In genomic region chr12:3033538-3033865, GRCh38 we compare ENCODE assay signal across 16 cellular contexts. TPM values are rescaled to one million over a fixed set of nuclear protein-coding genes. Genes with fewer than 3 reads are reported as not detected.
DNase-seq lines count a peak whose midpoint lies in the region; ATAC-seq, FAIRE-seq and TF ChIP-seq lines count a peak whose summit lies in the region.
"Had no signal": no experiment of that assay in that cellular context is flagged by ENCODE, and none has a peak within 500 bp of the region (broad histone marks: within the 10 kb centered on the region; RNA-seq: fewer than 3 reads in every experiment).

No MANE protein-coding gene starts in this region.

- no peak overlapping the region for H3K4me2 ChIP-seq in H9 (ENCODE audit: insufficient read depth, insufficient read length, low read length)
- H3K4me2 ChIP-seq in HepG2 (ENCODE audit: low read depth, low read length) = no peak overlapping the region

- CTCF ChIA-PET in HepG2 (lab: Yijun Ruan, JAX; ENCODE audit: low intra/inter-chr PET ratio, low total read pairs) = interaction anchor here (2.6 kb wide), 1 partner anchor 148 kb away, joined by 9 read pairs; no protein-coding TSS in a partner anchor

- TF ChIP-seq EP300 in HepG2 (IDR thresholded peaks at IDR 0.05; ENCODE audit: low read depth in 2 of 2, low read length in 2 of 2) (no peak), HepG2 (CRISPR knock-in tag; IDR thresholded peaks at IDR 0.05; ENCODE audit: borderline replicate concordance) (no peak)

- WGBS in H9 (ENCODE audit: extremely low coverage, insufficient read length, low lambda C conversion rate) = no CpG with 5 or more reads among the region's 8 CpGs
- whole genome bisulfite sequencing in HepG2 (ENCODE audit: low lambda C conversion rate) = 98% methylated on average over 8 of the region's 8 CpGs

- DNase-seq in H9 = no peak
- peak; percentile 98 to 99 for DNase-seq in SJCRH30
- DNase-seq in HepG2 (ENCODE audit: low spot score) = no peak
- DNase-seq in skeletal muscle cell (ENCODE audit: low read depth) = peak; percentile 49
- no peak for DNase-seq in NCI-H146 (lab: John Stamatoyannopoulos, UW)
- DNase-seq in head of caudate nucleus = no peak
- no peak for DNase-seq in KG1 (lab: John Stamatoyannopoulos, UW)
- DNase-seq: NCI-H2081 treated with DMSO at 0.1 percent for 48 hours; stimulated activated naive CD4-positive, alpha-beta T cell treated with Interleukin-2 at 50 U/mL for 16 hours; T-helper 17 cell had no signal

- no peak overlapping the region for H3K23ac ChIP-seq in H9 (ENCODE audit: insufficient read length, low read depth, low read length)

- H3K4ac ChIP-seq in H9 (ENCODE audit: low read depth, low read length) = no peak overlapping the region

- no peak overlapping the region for H4K8ac ChIP-seq in H9 (replicated peaks; ENCODE audit: insufficient read length, low read depth, low read length)

- H3K14ac ChIP-seq in H9 (ENCODE audit: insufficient read depth, low read length) = no peak overlapping the region

- no peaks in the 10 kb centered on the region; the same call in 1 of the 2 replicates for H3K27me3 Mint-ChIP-seq in H9 (ENCODE audit: low read depth)
- H3K27me3 Mint-ChIP-seq: activated CD4-positive, alpha-beta T cell treated with anti-CD3 and anti-CD28 coated beads, Interleukin-2, amount 10 ng/mL, durations not matched to agents 24 days and 14 days had no signal

- BruUV-seq in HepG2 (replicated peaks; lab: Mats Ljungman, UMichigan) = no TSS peak

- peaks cover 12 to 21% of the 10 kb centered on the region in 2 experiments for H3K4me1 Mint-ChIP-seq in H9
- H3K4me1 Mint-ChIP-seq: activated CD4-positive, alpha-beta T cell treated with anti-CD3 and anti-CD28 coated beads, Interleukin-2, amount 10 ng/mL, durations not matched to agents 24 days and 14 days; T-helper 17 cell had no signal

- no peak overlapping the region for H2BK12ac ChIP-seq in H9 (ENCODE audit: insufficient read length, low read depth, low read length)

- no peak overlapping the region for H2BK20ac ChIP-seq in H9 (ENCODE audit: low read depth, low read length, poor library complexity, severe bottlenecking)

- H3K23me2 ChIP-seq in H9 (ENCODE audit: insufficient read length, low read depth, low read length, poor library complexity, severe bottlenecking) = no peaks in the 10 kb centered on the region

- ATAC-seq in HepG2 = no peak

- H3K36me3 ChIP-seq in SJCRH30 (peaks cover 20% of the 10 kb centered on the region; the same call in 1 of the 2 replicates), HepG2 (replicated peaks in 1 of 2; ENCODE audit: control insufficient read depth in 1 of 2, insufficient read depth in 2 of 2, low read length in 2 of 2) (peaks cover 35 to 64% of the 10 kb centered on the region in 2 experiments)

- H3K27ac Mint-ChIP-seq in H9 = peak overlapping the region; percentile 62 to 71 (median 64); a peak in 5 of 7 replicates
- H3K27ac Mint-ChIP-seq: activated CD4-positive, alpha-beta T cell treated with anti-CD3 and anti-CD28 coated beads, Interleukin-2, amount 10 ng/mL, durations not matched to agents 24 days and 14 days; T-helper 17 cell had no signal

- intact Hi-C loops in HepG2 (cut with micrococcal nuclease; ENCODE audit: unreplicated experiment) (loop anchor here (5.0 kb wide), 1 partner anchor 71 kb away; no protein-coding TSS in a partner anchor), head of caudate nucleus (cut with DNase I) (loop anchor here (10.0 kb wide), 2 partner anchors 149 to 179 kb away; partner anchors contain the start of gene TEX52)

- H3K4me3 Mint-ChIP-seq in H9 = no peak overlapping the region
- H3K4me3 Mint-ChIP-seq: activated CD4-positive, alpha-beta T cell treated with anti-CD3 and anti-CD28 coated beads, Interleukin-2, amount 10 ng/mL, durations not matched to agents 24 days and 14 days; T-helper 17 cell had no signal

- H3T11ph ChIP-seq in H9 (ENCODE audit: low read length) = no peak overlapping the region

- no peak overlapping the region for H4K5ac ChIP-seq in H9 (ENCODE audit: insufficient read length, low read depth, low read length)

- H4K20me1 ChIP-seq in H9 (ENCODE audit: control insufficient read depth, insufficient read depth, insufficient read length) = no peaks in the 10 kb centered on the region
- H4K20me1 ChIP-seq in HepG2 (ENCODE audit: insufficient read depth, low read length) = peaks cover 3% of the 10 kb centered on the region; the same call in 1 of the 2 replicates

- no peak overlapping the region for H3K9ac ChIP-seq in H9 (ENCODE audit: extremely low read depth, insufficient read length, low read length)
- H3K9ac ChIP-seq in HepG2 (ENCODE audit: insufficient read depth, low read depth, low read length) = no peak overlapping the region

- H3K36me3 Mint-ChIP-seq in H9 (ENCODE audit: insufficient read depth in 1 of 3, low read depth in 3 of 3) = peaks cover 7 to 67% (median 38%) of the 10 kb centered on the region in 3 experiments; a peak in 6 of 7 replicates

- H3K79me2 ChIP-seq in H9 (ENCODE audit: insufficient read depth, low read length) (no peaks in the 10 kb centered on the region), HepG2 (ENCODE audit: insufficient read depth, low read length) (no peaks in the 10 kb centered on the region)

- no peak for TF ChIP-seq RAD21 in HepG2 (CRISPR knock-in tag; IDR thresholded peaks at IDR 0.05)

- H3K27ac ChIP-seq in H9 (ENCODE audit: insufficient read length, low read depth, low read length) = no peak overlapping the region
- H3K27ac ChIP-seq in SJCRH30 = peak overlapping the region; percentile 96
- no peak overlapping the region for H3K27ac ChIP-seq in HepG2 (ENCODE audit: extremely low read length, insufficient read depth, low read length)
- H3K27ac ChIP-seq: C4-2B, testis had no signal

- H2BK120ac ChIP-seq in H9 (ENCODE audit: low read depth, low read length, poor library complexity, severe bottlenecking) = no peak overlapping the region

- no peak overlapping the region for H2BK5ac ChIP-seq in H9 (ENCODE audit: insufficient read length, low read length)

- H3K18ac ChIP-seq in H9 (ENCODE audit: insufficient read length, low read depth, low read length) = no peak overlapping the region

- no peak overlapping the region for H3K56ac ChIP-seq in H9 (ENCODE audit: insufficient read length, low read depth, low read length)

- H4K91ac ChIP-seq in H9 (ENCODE audit: insufficient read length, low read depth, low read length) = no peak overlapping the region

- in situ Hi-C loops in HepG2 (cut with HindIII; ENCODE audit: extremely low pct_ligation_motif_present, low pct_unique_long_range_greater_than_20kb) = loop anchor here (10.0 kb wide), 1 partner anchor 149 kb away; no protein-coding TSS in a partner anchor

- no peaks in the 10 kb centered on the region for H3K9me3 Mint-ChIP-seq in H9
- H3K9me3 Mint-ChIP-seq: activated CD4-positive, alpha-beta T cell treated with anti-CD3 and anti-CD28 coated beads, Interleukin-2, amount 10 ng/mL, durations not matched to agents 24 days and 14 days had no signal

- FAIRE-seq in HepG2 (lab: Jason Lieb, UNC) = no peak

- H2AFZ ChIP-seq in H9 (ENCODE audit: low read length) (no peak overlapping the region), HepG2 (ENCODE audit: low read length) (no peak overlapping the region)

- H2BK15ac ChIP-seq in H9 (ENCODE audit: low read depth, low read length) = no peak overlapping the region

- no peaks in the 10 kb centered on the region for H3K4me1 ChIP-seq in H9 (ENCODE audit: insufficient read depth, low read length)
- H3K4me1 ChIP-seq in SJCRH30 = peaks cover 27% of the 10 kb centered on the region
- H3K4me1 ChIP-seq in HepG2 (ENCODE audit: insufficient read depth, low read length) = no peaks in the 10 kb centered on the region

- POLR2A ChIA-PET in HepG2 (lab: Yijun Ruan, JAX) = interaction anchor here (1.0 kb wide), 1 partner anchor 148 kb away, joined by 4 read pairs; no protein-coding TSS in a partner anchor

- TF ChIP-seq CTCF in H9 (conservative IDR thresholded peaks at IDR 0.05) = no peak
- TF ChIP-seq CTCF in HepG2 (CRISPR knock-in tag; IDR thresholded peaks at IDR 0.05) = no peak

- no peaks in the 10 kb centered on the region for H3K79me1 ChIP-seq in H9 (ENCODE audit: insufficient read depth, low read depth, low read length, poor library complexity, severe bottlenecking)

- H3K4me3 ChIP-seq in SJCRH30 (peak overlapping the region; percentile 44), HepG2 (replicated peaks in 1 of 3; ENCODE audit: insufficient read depth in 1 of 3, low read depth in 2 of 3, low read length in 3 of 3) (no peak overlapping the region), skeletal muscle cell (ENCODE audit: low read depth, low read length) (no peak overlapping the region)
- H3K4me3 ChIP-seq: GM12878, HAP-1, lung, testis had no signal

- no peak overlapping the region for H2AK5ac ChIP-seq in H9 (ENCODE audit: insufficient read length, low read length)

- TF ChIP-seq POLR2A in HepG2 (IDR thresholded peaks at IDR 0.05; ENCODE audit: insufficient read depth in 1 of 2, low read depth in 2 of 2, low read length in 2 of 2) = no peak

- no peaks in the 10 kb centered on the region for H3K9me3 ChIP-seq in H9 (ENCODE audit: control insufficient read depth, low read depth, low read length)
- no peaks in the 10 kb centered on the region for H3K9me3 ChIP-seq in SJCRH30 (replicated peaks)
- no peaks in the 10 kb centered on the region for H3K9me3 ChIP-seq in HepG2 (ENCODE audit: low read length)
- H3K9me3 ChIP-seq: HAP-1, testis had no signal

- H3K27me3 ChIP-seq in H9 (ENCODE audit: insufficient read depth, low read length) (no peaks in the 10 kb centered on the region), SJCRH30 (no peaks in the 10 kb centered on the region), HepG2 (ENCODE audit: control insufficient read depth in 1 of 2, insufficient read depth in 2 of 2, low read length in 2 of 2) (no peaks in the 10 kb centered on the region)
- H3K27me3 ChIP-seq: testis had no signal

RNA-seq across cellular contexts. Expression of gene TSPAN9, which starts 43.7 kb away (rescaled TPM):
- total RNA-seq in H9 (2021) (16.8 and 19.0 TPM in 2 replicates), HepG2 (2016; rRNA removed; fragmentation: Illumina TruSeq; extraction: Trizol) (11.6 and 18.1 TPM in 2 replicates)
- 194 and 210 TPM in 2 replicates for total RNA-seq in SJCRH30 (2014; rRNA removed; shearing (Covaris generic))
- total RNA-seq in HepG2 (2016; cell fraction: cytosol; rRNA removed; fragmentation: Illumina TruSeq; extraction: Trizol; ENCODE audit: low read depth) = 2.5 and 3.1 TPM in 2 replicates
- total RNA-seq in HepG2 (2016; cell fraction: insoluble cytoplasmic fraction; rRNA removed; fragmentation: Illumina TruSeq; extraction: Trizol) = 9.6 and 21.5 TPM in 2 replicates
- total RNA-seq in HepG2 (2016; cell fraction: membrane; rRNA removed; fragmentation: Illumina TruSeq; extraction: Trizol) = 4.4 and 4.6 TPM in 2 replicates
- total RNA-seq in HepG2 (2016; cell fraction: nucleus; rRNA removed; fragmentation: Illumina TruSeq; extraction: Trizol) = 16.9 and 19.5 TPM in 2 replicates
- 42.3 and 58.2 TPM in 2 replicates for polyA plus RNA-seq in HepG2 (2011; rRNA removed)
- 38.6 and 41.6 TPM in 2 replicates for polyA plus RNA-seq in HepG2 (2011; cell fraction: cytosol; rRNA removed)
- polyA plus RNA-seq in HepG2 (2011; cell fraction: nucleus; rRNA removed) = 55.3 and 55.7 TPM in 2 replicates
- 27.2 and 58.7 TPM in 2 replicates for polyA plus RNA-seq in HepG2 (2012)
- polyA plus RNA-seq in HepG2 (2016; cell fraction: cytosol; fragmentation: Illumina TruSeq; extraction: Trizol; ENCODE audit: low read depth) = 2.2 and 3.0 TPM in 2 replicates
- 9.6 and 13.8 TPM in 2 replicates for polyA plus RNA-seq in HepG2 (2016; cell fraction: insoluble cytoplasmic fraction; fragmentation: Illumina TruSeq; extraction: Trizol; ENCODE audit: low read depth)
- polyA plus RNA-seq in HepG2 (2016; cell fraction: membrane; fragmentation: Illumina TruSeq; extraction: Trizol; ENCODE audit: low read depth) = 4.1 TPM in 2 replicates
- 31.0 and 34.1 TPM in 2 replicates for polyA plus RNA-seq in HepG2 (2016; cell fraction: nucleus; fragmentation: Illumina TruSeq; extraction: Trizol; ENCODE audit: insufficient read depth, low read depth)
- polyA minus RNA-seq in HepG2 (2011; rRNA and poly(A)+ RNA removed; ENCODE audit: low replicate concordance) = 9.4 and 96.3 TPM in 2 replicates
- 25.1 and 32.3 TPM in 2 replicates for polyA minus RNA-seq in HepG2 (2011; cell fraction: cytosol; rRNA and poly(A)+ RNA removed)
- 27.2 and 29.7 TPM in 2 replicates for polyA minus RNA-seq in HepG2 (2011; cell fraction: nucleus; rRNA and poly(A)+ RNA removed)

Comparison
In these comparisons a context has a peak if more than half of its experiments do, and no peak if none do; other contexts are left out.
1. DNase-seq: peak in SJCRH30 (2 of 2) and skeletal muscle cell (single experiment); none in H9 (single experiment), HepG2 (single experiment), NCI-H146 (single experiment), head of caudate nucleus (0 of 42) and KG1 (single experiment).